Comparison of ENCODE assay signal across 1 cellular context in genomic region chr9:121807069-121807917, GRCh38.
TF ChIP-seq lines count a peak whose summit lies in the region.

No MANE protein-coding gene starts in this region.

TF ChIP-seq in HEK293, 187 proteins besides CTCF, POLR2A, EP300 and RAD21 (continued from another document):
- TF ChIP-seq ZBTB10 (tag by site-specific recombination; IDR thresholded peaks at IDR 0.05) (no peak), EGR2 (tag by site-specific recombination; IDR thresholded peaks at IDR 0.05; ENCODE audit: low read depth) (peak; percentile 84), PRDM6 (tag by site-specific recombination; IDR thresholded peaks at IDR 0.05) (no peak), ZNF692 (tag by site-specific recombination; IDR thresholded peaks at IDR 0.05) (no peak)
